14 cellular contexts compared by ENCODE assay signal in the genomic region with DNA sequence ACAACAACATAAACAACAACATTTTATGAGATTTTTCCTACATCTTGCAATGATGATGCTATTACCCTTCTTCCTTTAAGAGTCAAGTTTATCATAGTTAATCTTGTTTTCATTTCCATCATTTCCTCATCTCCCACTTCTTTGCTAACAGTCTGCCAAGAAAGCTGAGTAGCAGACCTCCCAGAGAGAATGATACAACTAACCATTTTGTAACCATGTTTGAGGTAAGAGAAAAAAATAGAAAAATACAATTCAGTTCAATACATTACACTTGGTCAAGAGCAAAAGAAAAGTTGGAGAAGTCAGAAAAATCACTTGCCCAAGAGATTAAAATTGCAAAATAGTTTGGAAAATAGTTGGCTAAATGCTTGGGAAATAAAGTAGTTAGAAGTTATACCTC.
DNase-seq lines count a peak whose midpoint lies in the region; ATAC-seq, FAIRE-seq and TF ChIP-seq lines count a peak whose summit lies in the region.
"Had no signal": no experiment of that assay in that cellular context is flagged by ENCODE, and none has a peak within 500 bp of the region (broad histone marks: within the 10 kb centered on the region; RNA-seq: fewer than 3 reads in every experiment).

No MANE protein-coding gene starts in this region.

- H3K79me2 ChIP-seq in astrocyte (ENCODE audit: insufficient read depth, low read length) (no peaks in the 10 kb centered on the region), fibroblast of lung (ENCODE audit: control insufficient read depth, insufficient read depth, low read length) (no peaks in the 10 kb centered on the region), neural progenitor cell (ENCODE audit: low read depth) (no peaks in the 10 kb centered on the region)

- H3K4me3 ChIP-seq in astrocyte (ENCODE audit: insufficient read depth, low read depth, low read length) (no peak overlapping the region), fibroblast of lung (replicated peaks in 1 of 4; ENCODE audit: control extremely low read depth in 1 of 4, insufficient read depth in 1 of 4, low read depth in 3 of 4, low read length in 4 of 4) (no peak overlapping the region), thyroid gland (replicated peaks in 1 of 3) (no peak overlapping the region), neural progenitor cell (no peak overlapping the region)
- H3K4me3 ChIP-seq: BLaER1 treated with 17β-estradiol and CSF1 and Interleukin-3, amounts not matched to agents 10 nM and 100 nM had no signal

- H3K9ac ChIP-seq in astrocyte (ENCODE audit: low read length), result no peak overlapping the region
- no peak overlapping the region for H3K9ac ChIP-seq in fibroblast of lung (ENCODE audit: insufficient read depth, low read length)
- no peak overlapping the region for H3K9ac ChIP-seq in neural progenitor cell
- H3K9ac ChIP-seq: BLaER1 treated with 17β-estradiol and CSF1 and Interleukin-3, amounts not matched to agents 10 nM and 100 nM had no signal

- H3K4me1 ChIP-seq in astrocyte (ENCODE audit: insufficient read depth, low read length), result no peaks in the 10 kb centered on the region
- no peaks in the 10 kb centered on the region for H3K4me1 ChIP-seq in fibroblast of lung (ENCODE audit: control insufficient read depth, extremely low read depth, insufficient read depth, low read length)
- H3K4me1 ChIP-seq in thyroid gland, result no peaks in the 10 kb centered on the region
- peaks cover 7% of the 10 kb centered on the region for H3K4me1 ChIP-seq in neural progenitor cell

- peak; percentile 78 for ATAC-seq in sciatic nerve
- no peak for ATAC-seq in GM19023 (IDR thresholded peaks at IDR 0.05; ENCODE audit: unreplicated experiment)

- DNase-seq in HCEC 1CT (peak; percentile 15), astrocyte (ENCODE audit: low read depth) (peak; percentile 16), fibroblast of lung (ENCODE audit: low read depth in 2 of 2) (peak in 1 of 2 donors; percentile 35), sciatic nerve (ENCODE audit: low spot score) (no peak), thyroid gland (no peak), neural progenitor cell (ENCODE audit: low spot score) (no peak)
- DNase-seq: H7, Karpas-422, NCI-H187 treated with DMSO at 0.1 percent for 48 hours, NCI-H2171 treated with DMSO at 0.1 percent for 48 hours, NCI-H510A, NCI-H82 had no signal

- peaks cover 2% of the 10 kb centered on the region for H3K36me3 Mint-ChIP-seq in astrocyte (ENCODE audit: low read depth, unreplicated experiment)
- peaks cover 8% of the 10 kb centered on the region for H3K36me3 Mint-ChIP-seq in neural progenitor cell

- no peak for TF ChIP-seq POLR2A in thyroid gland (IDR thresholded peaks at IDR 0.05)

- peaks cover 3% of the 10 kb centered on the region for H3K9me3 Mint-ChIP-seq in astrocyte (ENCODE audit: unreplicated experiment)
- peaks cover 38% of the 10 kb centered on the region for H3K9me3 Mint-ChIP-seq in neural progenitor cell

- H3K9me3 ChIP-seq in astrocyte (ENCODE audit: insufficient read depth, low read depth, low read length) (no peaks in the 10 kb centered on the region), fibroblast of lung (ENCODE audit: control insufficient read depth, insufficient read depth, low read depth, low read length) (no peaks in the 10 kb centered on the region), thyroid gland (no peaks in the 10 kb centered on the region), neural progenitor cell (ENCODE audit: low read depth) (no peaks in the 10 kb centered on the region)
- H3K9me3 ChIP-seq: BLaER1 treated with 17β-estradiol and CSF1 and Interleukin-3, amounts not matched to agents 10 nM and 100 nM had no signal

- no peaks in the 10 kb centered on the region for H3K27me3 ChIP-seq in astrocyte (ENCODE audit: insufficient read depth, low read length)
- H3K27me3 ChIP-seq in fibroblast of lung (ENCODE audit: control insufficient read depth, insufficient read depth, low read length), result no peaks in the 10 kb centered on the region
- H3K27me3 ChIP-seq in thyroid gland, result no peaks in the 10 kb centered on the region
- no peaks in the 10 kb centered on the region for H3K27me3 ChIP-seq in neural progenitor cell
- H3K27me3 ChIP-seq: BLaER1 treated with 17β-estradiol and CSF1 and Interleukin-3, amounts not matched to agents 10 nM and 100 nM had no signal

- intact Hi-C loops in sciatic nerve (cut with DNase I), result no loop called here
- intact Hi-C loops in thyroid gland (cut with DNase I), result no loop called here

- H3K27ac Mint-ChIP-seq in astrocyte (ENCODE audit: unreplicated experiment), result no peak overlapping the region
- H3K27ac Mint-ChIP-seq in neural progenitor cell, result no peak overlapping the region

- no peak for FAIRE-seq in astrocyte (lab: Jason Lieb, UNC)

- no peaks in the 10 kb centered on the region for H3F3A ChIP-seq in neural progenitor cell (ENCODE audit: low read depth)

- H3K4me1 Mint-ChIP-seq in astrocyte (ENCODE audit: low read depth, unreplicated experiment) (no peaks in the 10 kb centered on the region), neural progenitor cell (peaks cover 16% of the 10 kb centered on the region)

- H3K36me3 ChIP-seq in astrocyte (ENCODE audit: insufficient read depth, low read length) (no peaks in the 10 kb centered on the region), fibroblast of lung (ENCODE audit: control insufficient read depth, insufficient read depth, low read length) (no peaks in the 10 kb centered on the region), thyroid gland (no peaks in the 10 kb centered on the region), neural progenitor cell (no peaks in the 10 kb centered on the region)
- H3K36me3 ChIP-seq: BLaER1 treated with 17β-estradiol and CSF1 and Interleukin-3, amounts not matched to agents 10 nM and 100 nM had no signal

- no peaks in the 10 kb centered on the region for H3K27me3 Mint-ChIP-seq in astrocyte (ENCODE audit: low read depth, unreplicated experiment)
- H3K27me3 Mint-ChIP-seq in neural progenitor cell (ENCODE audit: insufficient read depth, low read depth), result peaks cover 3% of the 10 kb centered on the region

- H3K4me3 Mint-ChIP-seq in astrocyte (ENCODE audit: unreplicated experiment), result no peak overlapping the region
- H3K4me3 Mint-ChIP-seq in neural progenitor cell, result no peak overlapping the region

- H3K4me2 ChIP-seq in astrocyte (ENCODE audit: low read length) (no peak overlapping the region), fibroblast of lung (ENCODE audit: extremely low read depth, insufficient read depth, low read length) (no peak overlapping the region), neural progenitor cell (no peak overlapping the region)
- H3K4me2 ChIP-seq: BLaER1 treated with 17β-estradiol and CSF1 and Interleukin-3, amounts not matched to agents 10 nM and 100 nM had no signal

- no peak overlapping the region for H3K27ac ChIP-seq in astrocyte (ENCODE audit: low read depth, low read length)
- no peak overlapping the region for H3K27ac ChIP-seq in fibroblast of lung (ENCODE audit: insufficient read depth, low read length)
- no peak overlapping the region for H3K27ac ChIP-seq in thyroid gland
- H3K27ac ChIP-seq in neural progenitor cell, result no peak overlapping the region
- H3K27ac ChIP-seq: BLaER1 treated with 17β-estradiol and CSF1 and Interleukin-3, amounts not matched to agents 10 nM and 100 nM had no signal

- TF ChIP-seq CTCF in astrocyte (IDR thresholded peaks at IDR 0.05; ENCODE audit: insufficient read depth, low read depth, low read length) (no peak), fibroblast of lung (conservative IDR thresholded peaks at IDR 0.05 in 1 of 2, IDR thresholded peaks at IDR 0.05 in 1 of 2; ENCODE audit: low read depth in 1 of 2, low read length in 2 of 2) (no peak), thyroid gland (IDR thresholded peaks at IDR 0.05) (no peak), neural progenitor cell (IDR thresholded peaks at IDR 0.05) (no peak)

- H2AFZ ChIP-seq in astrocyte (ENCODE audit: low read depth, low read length) (no peak overlapping the region), fibroblast of lung (ENCODE audit: low read length) (peak overlapping the region; percentile 27), neural progenitor cell (replicated peaks) (no peak overlapping the region)

- H4K20me1 ChIP-seq in astrocyte (ENCODE audit: insufficient read depth, low read length) (no peaks in the 10 kb centered on the region), fibroblast of lung (ENCODE audit: control insufficient read depth, extremely low read depth, insufficient read depth, low read length) (no peaks in the 10 kb centered on the region), neural progenitor cell (ENCODE audit: low read depth) (no peaks in the 10 kb centered on the region)
- H4K20me1 ChIP-seq: BLaER1 treated with 17β-estradiol and CSF1 and Interleukin-3, amounts not matched to agents 10 nM and 100 nM had no signal

Comparison
In these comparisons a context has a peak if more than half of its experiments do, and no peak if none do; other contexts are left out.
1. DNase-seq: peak in HCEC 1CT (single experiment) and astrocyte (single experiment); none in sciatic nerve (single experiment), thyroid gland (0 of 2) and neural progenitor cell (single experiment).